ENCODE assay signal across 9 cellular contexts in genomic region chr1:212981571-212982328, GRCh38. TPM values are rescaled to one million over a fixed set of nuclear protein-coding genes. Genes with fewer than 3 reads are reported as not detected.
A peak's percentile ranks its signal among the peaks of the same experiment; 100 is the strongest.
DNase-seq lines count a peak whose midpoint lies in the region; ATAC-seq and TF ChIP-seq lines count a peak whose summit lies in the region.
"Had no signal": no experiment of that assay in that cellular context is flagged by ENCODE, and none has a peak within 500 bp of the region (broad histone marks: within the 10 kb centered on the region; RNA-seq: fewer than 3 reads in every experiment).

No MANE protein-coding gene starts in this region.

- H2AK5ac ChIP-seq in H9 (ENCODE audit: insufficient read length, low read length): no peak overlapping the region

- H3K36me3 Mint-ChIP-seq in H9 (ENCODE audit: insufficient read depth in 1 of 3, low read depth in 3 of 3) (peaks cover 47 to 92% (median 55%) of the 10 kb centered on the region in 3 experiments; a peak in 6 of 7 replicates), CD14-positive monocyte (no peaks in the 10 kb centered on the region)

- H3K79me1 ChIP-seq in H9 (ENCODE audit: insufficient read depth, low read depth, low read length, poor library complexity, severe bottlenecking): no peaks in the 10 kb centered on the region

- no peak overlapping the region for H3K14ac ChIP-seq in H9 (ENCODE audit: insufficient read depth, low read length)

- intact Hi-C loops in lower lobe of right lung (cut with DNase I): no loop called here
- intact Hi-C loops in CD14-positive monocyte (cut with micrococcal nuclease): no loop called here

- no peaks in the 10 kb centered on the region for H4K20me1 ChIP-seq in H9 (ENCODE audit: control insufficient read depth, insufficient read depth, insufficient read length)

- H3K18ac ChIP-seq in H9 (ENCODE audit: insufficient read length, low read depth, low read length): no peak overlapping the region

- ATAC-seq in GM18517 (IDR thresholded peaks at IDR 0.05; ENCODE audit: unreplicated experiment) (peak; percentile 52), lower lobe of right lung (peak; percentile 22 to 40)

- H4K91ac ChIP-seq in H9 (ENCODE audit: insufficient read length, low read depth, low read length): no peak overlapping the region

- no peak overlapping the region; a peak in 1 of 5 replicates for H3K4me3 Mint-ChIP-seq in H9
- no peak overlapping the region for H3K4me3 Mint-ChIP-seq in CD14-positive monocyte

- H3K4me1 ChIP-seq in H9 (ENCODE audit: insufficient read depth, low read length) (peaks cover 7% of the 10 kb centered on the region; the same call in 1 of the 2 replicates), lower lobe of right lung (peaks cover 23% of the 10 kb centered on the region)

- H3K36me3 ChIP-seq in lower lobe of right lung: no peaks in the 10 kb centered on the region
- H3K36me3 ChIP-seq: sigmoid colon had no signal

- no peaks in the 10 kb centered on the region for H3K79me2 ChIP-seq in H9 (ENCODE audit: insufficient read depth, low read length)

- H3K4me1 Mint-ChIP-seq in H9 (peaks cover 46 to 47% of the 10 kb centered on the region in 2 experiments), CD14-positive monocyte (no peaks in the 10 kb centered on the region)

- no peak overlapping the region for H3K4me2 ChIP-seq in H9 (ENCODE audit: insufficient read depth, insufficient read length, low read length)

- H2BK12ac ChIP-seq in H9 (ENCODE audit: insufficient read length, low read depth, low read length): no peak overlapping the region

- no peak overlapping the region for H2AFZ ChIP-seq in H9 (ENCODE audit: low read length)

- no peaks in the 10 kb centered on the region for H3K23me2 ChIP-seq in H9 (ENCODE audit: insufficient read length, low read depth, low read length, poor library complexity, severe bottlenecking)

- DNase-seq in H9 (peak; percentile 41), NCI-H1694 treated with DMSO at 0.1 percent for 48 hours (lab: John Stamatoyannopoulos, UW) (peak; percentile 56), lower lobe of right lung (no peak), CD14-positive monocyte (ENCODE audit: low spot score) (no peak), NCI-H526 (lab: John Stamatoyannopoulos, UW) (no peak), H4 (ENCODE audit: low spot score) (no peak)
- DNase-seq in activated naive CD4-positive, alpha-beta T cell treated with anti-CD3 and anti-CD28 coated beads, Interleukin-2, amount 50 U/mL, for 16 hours: no peak
- DNase-seq: sigmoid colon had no signal

- no peak overlapping the region for H3K4me3 ChIP-seq in lower lobe of right lung
- H3K4me3 ChIP-seq: sigmoid colon had no signal

- H3K27me3 Mint-ChIP-seq in H9 (ENCODE audit: low read depth) (no peaks in the 10 kb centered on the region; the same call in 1 of the 2 replicates), CD14-positive monocyte (ENCODE audit: low read depth in 3 of 3) (peaks cover 1 to 3% (median 2%) of the 10 kb centered on the region in 3 donors)

- no peak overlapping the region for H4K8ac ChIP-seq in H9 (replicated peaks; ENCODE audit: insufficient read length, low read depth, low read length)

- H3K27ac ChIP-seq in H9 (ENCODE audit: insufficient read length, low read depth, low read length) (no peak overlapping the region), lower lobe of right lung (peak overlapping the region; percentile 52)

- no peaks in the 10 kb centered on the region for H3K9me3 Mint-ChIP-seq in H9
- no peaks in the 10 kb centered on the region for H3K9me3 Mint-ChIP-seq in CD14-positive monocyte

- H3K9me3 ChIP-seq in H9 (ENCODE audit: control insufficient read depth, low read depth, low read length): no peaks in the 10 kb centered on the region
- H3K9me3 ChIP-seq in lower lobe of right lung: no peaks in the 10 kb centered on the region
- H3K9me3 ChIP-seq: sigmoid colon had no signal

- no peak overlapping the region for H2BK120ac ChIP-seq in H9 (ENCODE audit: low read depth, low read length, poor library complexity, severe bottlenecking)

- H3K23ac ChIP-seq in H9 (ENCODE audit: insufficient read length, low read depth, low read length): no peak overlapping the region

- H3T11ph ChIP-seq in H9 (ENCODE audit: low read length): no peak overlapping the region

- H3K27me3 ChIP-seq in H9 (ENCODE audit: insufficient read depth, low read length) (no peaks in the 10 kb centered on the region), lower lobe of right lung (ENCODE audit: low read depth) (no peaks in the 10 kb centered on the region)
- H3K27me3 ChIP-seq: sigmoid colon had no signal

- peak overlapping the region; percentile 52 to 87 (median 69); a peak in 5 of 7 replicates for H3K27ac Mint-ChIP-seq in H9
- no peak overlapping the region for H3K27ac Mint-ChIP-seq in CD14-positive monocyte

- H2BK20ac ChIP-seq in H9 (ENCODE audit: low read depth, low read length, poor library complexity, severe bottlenecking): no peak overlapping the region

- no CpG with 5 or more reads among the region's 13 CpGs for WGBS in H9 (ENCODE audit: extremely low coverage, insufficient read length, low lambda C conversion rate)

- H2BK15ac ChIP-seq in H9 (ENCODE audit: low read depth, low read length): no peak overlapping the region

- H3K4ac ChIP-seq in H9 (ENCODE audit: low read depth, low read length): no peak overlapping the region

- H2BK5ac ChIP-seq in H9 (ENCODE audit: insufficient read length, low read length): no peak overlapping the region

- TF ChIP-seq CTCF in H9 (conservative IDR thresholded peaks at IDR 0.05): no peak
- no peak for TF ChIP-seq CTCF in lower lobe of right lung (IDR thresholded peaks at IDR 0.05)
- TF ChIP-seq CTCF in CD14-positive monocyte (IDR thresholded peaks at IDR 0.05): no peak

- H4K5ac ChIP-seq in H9 (ENCODE audit: insufficient read length, low read depth, low read length): no peak overlapping the region

- no peak overlapping the region for H3K9ac ChIP-seq in H9 (ENCODE audit: extremely low read depth, insufficient read length, low read length)

- H3K56ac ChIP-seq in H9 (ENCODE audit: insufficient read length, low read depth, low read length): no peak overlapping the region

RNA-seq across cellular contexts. Expression of gene VASH2, which starts 31.4 kb away (rescaled TPM):
- total RNA-seq in H9 (2021) (76.1 and 79.5 TPM in 2 replicates), lower lobe of right lung (1.6 TPM)
- polyA plus RNA-seq in CD14-positive monocyte: not detected
- total RNA-seq in H4 (2014; rRNA removed; shearing (Covaris generic)): 0.31 and 2.5 TPM in 2 replicates

RNA-seq across cellular contexts. Expression of gene ANGEL2, which starts 33.9 kb away (rescaled TPM):
- 42.4 and 47.8 TPM in 2 replicates for total RNA-seq in H9 (2021)
- total RNA-seq in lower lobe of right lung: 36.6 TPM
- 10 to 100 TPM; 17.5 to 18.3 TPM for polyA plus RNA-seq in CD14-positive monocyte
- total RNA-seq in H4 (2014; rRNA removed; shearing (Covaris generic)): 30.8 and 32.7 TPM in 2 replicates

Comparison
In these comparisons a context has a peak if more than half of its experiments do, and no peak if none do; other contexts are left out.
1. DNase-seq: peak in H9 (single experiment) and NCI-H1694 treated with DMSO at 0.1 percent for 48 hours (single experiment); none in lower lobe of right lung (single experiment), CD14-positive monocyte (single experiment), NCI-H526 (0 of 2), activated naive CD4-positive, alpha-beta T cell treated with anti-CD3 and anti-CD28 coated beads, Interleukin-2, amount 50 U/mL, for 16 hours (single experiment) and H4 (single experiment).
2. H3K27ac Mint-ChIP-seq: peak in H9 (3 of 3); none in CD14-positive monocyte (0 of 7).
3. RNA of gene VASH2, which starts 31.4 kb away (total RNA-seq): 76.1 to 79.5 TPM in H9; 0.31 to 2.5 TPM in H4 and 1.6 TPM in lower lobe of right lung (single experiment); every median in the first group is over 10 times any median in the second.